Comparison of ENCODE assay signal across 38 cellular contexts in the genomic region with DNA sequence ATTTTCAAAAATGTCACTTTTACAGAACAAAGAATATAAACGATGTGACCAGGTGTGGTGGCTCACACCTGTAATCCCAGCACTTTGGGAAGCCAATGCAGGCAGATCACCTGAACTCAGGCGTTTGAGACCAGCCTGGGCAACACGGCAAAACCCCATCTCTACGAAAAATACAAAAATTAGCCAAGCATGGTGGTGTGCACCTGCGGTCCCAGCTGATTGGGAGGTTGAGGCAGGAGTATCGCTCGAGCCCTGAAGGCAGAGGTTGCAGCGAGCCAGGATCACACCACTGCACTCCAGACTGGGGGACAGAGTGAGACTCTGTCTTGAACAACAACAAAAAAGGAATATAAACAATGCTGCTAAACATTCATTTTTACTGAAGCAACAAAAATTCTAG.
"Had no signal": no experiment of that assay in that cellular context is flagged by ENCODE, and none has a peak within 500 bp of the region (broad histone marks: within the 10 kb centered on the region; RNA-seq: fewer than 3 reads in every experiment).

No MANE protein-coding gene starts in this region.

- FAIRE-seq: bronchial epithelial cell, TTC549 had no signal

- H3K9me3 Mint-ChIP-seq: activated CD4-positive, alpha-beta memory T cell treated with anti-CD3 and anti-CD28 coated beads, Interleukin-2, amount 10 ng/mL, durations not matched to agents 7 days and 5 days; activated CD4-positive, alpha-beta T cell treated with anti-CD3 and anti-CD28 coated beads, Interleukin-2, amount 10 ng/mL, durations not matched to agents 7 days and 5 days; activated naive CD4-positive, alpha-beta T cell treated with anti-CD3 and anti-CD28 coated beads, Interleukin-2, amount 10 ng/mL, durations not matched to agents 7 days and 5 days; activated naive CD4-positive, alpha-beta T cell treated with anti-CD3 and anti-CD28 coated beads, Interleukin-2, amount 50 U/mL, for 24 hours; activated naive CD8-positive, alpha-beta T cell treated with anti-CD3 and anti-CD28 coated beads, Interleukin-2, amount 10 ng/mL, durations not matched to agents 7 days and 5 days; activated naive CD8-positive, alpha-beta T cell treated with anti-CD3 and anti-CD28 coated beads, Interleukin-2, amount 50 U/mL, for 24 hours; activated T-cell treated with anti-CD3 and anti-CD28 coated beads, Interleukin-2, amount 50 U/mL, for 24 hours; activated T-helper 2 cell treated with anti-CD3 and anti-CD28 coated beads, Interferon-gamma antibody, Interleukin-2, Interleukin-4, amounts not matched to agents 10 μg/mL and 5 μg/mL and 100 μg/mL, durations not matched to agents 14 hours and 24 hours and 36 hours; brain; central memory CD8-positive, alpha-beta T cell; T-helper 1 cell treated with Interleukin-12 subunit alpha and Interleukin-12 subunit beta and Interleukin-4 antibody, amounts not matched to agents 30 μg/mL and 1 μg/mL, for 36 hours; T-helper 2 cell treated with Interferon-gamma antibody and Interleukin-4, amounts not matched to agents 5 μg/mL and 100 μg/mL, for 36 hours had no signal

- H3K27ac ChIP-seq: ascending aorta, cardiac muscle cell, VCaP had no signal

- H3K4me1 ChIP-seq: ascending aorta had no signal

- DNase-seq: activated CD4-positive, alpha-beta memory T cell treated with anti-CD3 and anti-CD28 coated beads, Interleukin-2, amount 10 ng/mL, durations not matched to agents 7 days and 5 days; activated CD4-positive, alpha-beta T cell treated with anti-CD3 and anti-CD28 coated beads for 1 hour; activated CD4-positive, alpha-beta T cell treated with anti-CD3 and anti-CD28 coated beads for 36 hours; activated CD4-positive, alpha-beta T cell treated with anti-CD3 and anti-CD28 coated beads for 48 hours; activated CD4-positive, alpha-beta T cell treated with anti-CD3 and anti-CD28 coated beads, Interleukin-2, amount 10 ng/mL, durations not matched to agents 7 days and 5 days; activated CD4-positive, alpha-beta T cell treated with anti-CD3 and anti-CD28 coated beads, Interleukin-2, amount 50 U/mL, for 48 hours; activated CD4-positive, CD25-positive, alpha-beta regulatory T cell; activated CD8-positive, alpha-beta memory T cell treated with anti-CD3 and anti-CD28 coated beads for 24 hours; activated CD8-positive, alpha-beta memory T cell treated with anti-CD3 and anti-CD28 coated beads, Interleukin-2, amount 10 ng/mL, durations not matched to agents 7 days and 5 days; activated CD8-positive, alpha-beta memory T cell treated with anti-CD3 and anti-CD28 coated beads, Interleukin-2, amount 50 U/mL, for 48 hours; activated CD8-positive, alpha-beta T cell treated with anti-CD3 and anti-CD28 coated beads, Interleukin-2, amount 10 ng/mL, durations not matched to agents 7 days and 5 days; activated effector memory CD4-positive, alpha-beta T cell treated with Interleukin-2 at 50 U/mL for 16 hours; activated gamma-delta T cell; activated naive CD4-positive, alpha-beta T cell treated with anti-CD3 and anti-CD28 coated beads, Interleukin-2, amount 10 ng/mL, durations not matched to agents 7 days and 5 days; activated naive CD4-positive, alpha-beta T cell treated with Interleukin-2 at 50 U/mL for 16 hours; activated naive CD8-positive, alpha-beta T cell treated with anti-CD3 and anti-CD28 coated beads, Interleukin-2, amount 10 ng/mL, durations not matched to agents 7 days and 5 days; activated naive CD8-positive, alpha-beta T cell treated with anti-CD3 and anti-CD28 coated beads, Interleukin-2, amount 50 U/mL, for 24 hours; activated T-cell treated with anti-CD3 and anti-CD28 coated beads, Interleukin-2, amount 50 U/mL, for 24 hours; activated T-cell treated with anti-CD3 and anti-CD28 coated beads, Interleukin-2, amount 50 U/mL, for 48 hours; amygdala; anterior cingulate cortex; caudate nucleus; cerebellar nuclear complex; T-helper 2 cell; T-helper 9 cell had no signal

- H3K27me3 ChIP-seq: ascending aorta, cardiac muscle cell had no signal

- H3K4me3 Mint-ChIP-seq: activated CD4-positive, alpha-beta memory T cell treated with anti-CD3 and anti-CD28 coated beads, Interleukin-2, amount 10 ng/mL, durations not matched to agents 7 days and 5 days; activated CD4-positive, alpha-beta T cell treated with anti-CD3 and anti-CD28 coated beads for 36 hours; activated CD4-positive, alpha-beta T cell treated with anti-CD3 and anti-CD28 coated beads, Interleukin-2, amount 10 ng/mL, durations not matched to agents 7 days and 5 days; activated CD8-positive, alpha-beta memory T cell treated with anti-CD3 and anti-CD28 coated beads, Interleukin-2, amount 10 ng/mL, durations not matched to agents 7 days and 5 days; activated CD8-positive, alpha-beta T cell treated with anti-CD3 and anti-CD28 coated beads, Interleukin-2, amount 10 ng/mL, durations not matched to agents 7 days and 5 days; activated naive CD4-positive, alpha-beta T cell treated with anti-CD3 and anti-CD28 coated beads, Interleukin-2, amount 10 ng/mL, durations not matched to agents 7 days and 5 days; activated naive CD4-positive, alpha-beta T cell treated with anti-CD3 and anti-CD28 coated beads, Interleukin-2, amount 50 U/mL, for 24 hours; activated naive CD8-positive, alpha-beta T cell; activated naive CD8-positive, alpha-beta T cell treated with anti-CD3 and anti-CD28 coated beads, Interleukin-2, amount 10 ng/mL, durations not matched to agents 7 days and 5 days; activated naive CD8-positive, alpha-beta T cell treated with anti-CD3 and anti-CD28 coated beads, Interleukin-2, amount 50 U/mL, for 24 hours; activated T-cell treated with anti-CD3 and anti-CD28 coated beads, Interleukin-2, amount 50 U/mL, for 24 hours; brain; central memory CD8-positive, alpha-beta T cell; T-helper 1 cell treated with Interleukin-12 subunit alpha and Interleukin-12 subunit beta and Interleukin-4 antibody, amounts not matched to agents 30 μg/mL and 1 μg/mL, for 36 hours; T-helper 2 cell treated with Interferon-gamma antibody and Interleukin-4, amounts not matched to agents 5 μg/mL and 100 μg/mL, for 36 hours had no signal

- ATAC-seq: activated CD4-positive, alpha-beta T cell treated with anti-CD3 and anti-CD28 coated beads for 36 hours; activated CD4-positive, CD25-positive, alpha-beta regulatory T cell treated with anti-CD3 and anti-CD28 coated beads, Interleukin-2, amount 50 U/mL, for 24 hours; activated CD8-positive, alpha-beta memory T cell treated with anti-CD3 and anti-CD28 coated beads, Interleukin-2, amount 10 ng/mL, durations not matched to agents 7 days and 5 days; activated CD8-positive, alpha-beta T cell treated with anti-CD3 and anti-CD28 coated beads, Interleukin-2, amount 10 ng/mL, durations not matched to agents 7 days and 5 days; activated naive CD8-positive, alpha-beta T cell treated with anti-CD3 and anti-CD28 coated beads, Interleukin-2, amount 50 U/mL, for 24 hours had no signal

- H3K27ac Mint-ChIP-seq: activated CD4-positive, alpha-beta memory T cell treated with anti-CD3 and anti-CD28 coated beads, Interleukin-2, amount 10 ng/mL, durations not matched to agents 7 days and 5 days; activated CD4-positive, alpha-beta T cell treated with anti-CD3 and anti-CD28 coated beads for 36 hours; activated CD4-positive, alpha-beta T cell treated with anti-CD3 and anti-CD28 coated beads, Interleukin-2, amount 10 ng/mL, durations not matched to agents 7 days and 5 days; activated CD8-positive, alpha-beta memory T cell treated with anti-CD3 and anti-CD28 coated beads, Interleukin-2, amount 10 ng/mL, durations not matched to agents 7 days and 5 days; activated CD8-positive, alpha-beta T cell treated with anti-CD3 and anti-CD28 coated beads, Interleukin-2, amount 10 ng/mL, durations not matched to agents 7 days and 5 days; activated naive CD4-positive, alpha-beta T cell treated with anti-CD3 and anti-CD28 coated beads, Interleukin-2, amount 10 ng/mL, durations not matched to agents 7 days and 5 days; activated naive CD4-positive, alpha-beta T cell treated with anti-CD3 and anti-CD28 coated beads, Interleukin-2, amount 50 U/mL, for 24 hours; activated naive CD8-positive, alpha-beta T cell; activated naive CD8-positive, alpha-beta T cell treated with anti-CD3 and anti-CD28 coated beads, Interleukin-2, amount 10 ng/mL, durations not matched to agents 7 days and 5 days; activated naive CD8-positive, alpha-beta T cell treated with anti-CD3 and anti-CD28 coated beads, Interleukin-2, amount 50 U/mL, for 24 hours; activated T-cell treated with anti-CD3 and anti-CD28 coated beads, Interleukin-2, amount 50 U/mL, for 24 hours; activated T-helper 2 cell treated with anti-CD3 and anti-CD28 coated beads, Interferon-gamma antibody, Interleukin-2, Interleukin-4, amounts not matched to agents 10 μg/mL and 5 μg/mL and 100 μg/mL, durations not matched to agents 14 hours and 24 hours and 36 hours; brain; T-helper 1 cell treated with Interleukin-12 subunit alpha and Interleukin-12 subunit beta and Interleukin-4 antibody, amounts not matched to agents 30 μg/mL and 1 μg/mL, for 36 hours; T-helper 2 cell treated with Interferon-gamma antibody and Interleukin-4, amounts not matched to agents 5 μg/mL and 100 μg/mL, for 36 hours had no signal

- H3K9me3 ChIP-seq: ascending aorta had no signal

- H3K4me1 Mint-ChIP-seq: activated naive CD8-positive, alpha-beta T cell treated with anti-CD3 and anti-CD28 coated beads, Interleukin-2, amount 10 ng/mL, durations not matched to agents 7 days and 5 days had no signal

- H3K27me3 Mint-ChIP-seq: activated CD4-positive, alpha-beta memory T cell treated with anti-CD3 and anti-CD28 coated beads, Interleukin-2, amount 10 ng/mL, durations not matched to agents 7 days and 5 days; activated CD4-positive, alpha-beta T cell treated with anti-CD3 and anti-CD28 coated beads for 36 hours; activated CD4-positive, alpha-beta T cell treated with anti-CD3 and anti-CD28 coated beads, Interleukin-2, amount 10 ng/mL, durations not matched to agents 7 days and 5 days; activated CD8-positive, alpha-beta memory T cell treated with anti-CD3 and anti-CD28 coated beads, Interleukin-2, amount 10 ng/mL, durations not matched to agents 7 days and 5 days; activated naive CD4-positive, alpha-beta T cell treated with anti-CD3 and anti-CD28 coated beads, Interleukin-2, amount 10 ng/mL, durations not matched to agents 7 days and 5 days; activated naive CD4-positive, alpha-beta T cell treated with anti-CD3 and anti-CD28 coated beads, Interleukin-2, amount 50 U/mL, for 24 hours; activated naive CD8-positive, alpha-beta T cell; activated naive CD8-positive, alpha-beta T cell treated with anti-CD3 and anti-CD28 coated beads, Interleukin-2, amount 10 ng/mL, durations not matched to agents 7 days and 5 days; activated naive CD8-positive, alpha-beta T cell treated with anti-CD3 and anti-CD28 coated beads, Interleukin-2, amount 50 U/mL, for 24 hours; activated T-cell treated with anti-CD3 and anti-CD28 coated beads, Interleukin-2, amount 50 U/mL, for 24 hours; brain; central memory CD8-positive, alpha-beta T cell had no signal

- H3K4me3 ChIP-seq: ascending aorta, cardiac muscle cell had no signal

- H3K36me3 Mint-ChIP-seq: activated naive CD4-positive, alpha-beta T cell treated with anti-CD3 and anti-CD28 coated beads, Interleukin-2, amount 10 ng/mL, durations not matched to agents 7 days and 5 days had no signal
